ENCODE assay signal across 9 cellular contexts in genomic region chr12:52867636-52868035, GRCh38. TPM values are rescaled to one million over a fixed set of nuclear protein-coding genes. Genes with fewer than 3 reads are reported as not detected.
DNase-seq lines count a peak whose midpoint lies in the region; ATAC-seq and TF ChIP-seq lines count a peak whose summit lies in the region.
"Had no signal": no experiment of that assay in that cellular context is flagged by ENCODE, and none has a peak within 500 bp of the region (broad histone marks: within the 10 kb centered on the region; RNA-seq: fewer than 3 reads in every experiment).

No MANE protein-coding gene starts in this region.

- H3K27me3 Mint-ChIP-seq in activated CD4-positive, alpha-beta T cell treated with anti-CD3 and anti-CD28 coated beads for 36 hours = no peaks in the 10 kb centered on the region

- peaks cover 12% of the 10 kb centered on the region for H3K4me1 Mint-ChIP-seq in activated CD4-positive, alpha-beta T cell treated with anti-CD3 and anti-CD28 coated beads for 36 hours

- no peak overlapping the region for H3K4me3 Mint-ChIP-seq in activated CD4-positive, alpha-beta T cell treated with anti-CD3 and anti-CD28 coated beads for 36 hours

- no peaks in the 10 kb centered on the region for H3K36me3 ChIP-seq in thyroid gland

- H3K4me3 ChIP-seq in thyroid gland (replicated peaks in 1 of 3) = no peak overlapping the region

- peaks cover 6 to 31% of the 10 kb centered on the region in 2 donors for H3K4me1 ChIP-seq in thyroid gland

- H3K27ac ChIP-seq in thyroid gland = peak overlapping the region in 1 of 3 donors; percentile 17

- peak in 1 of 2 donors; percentile 7 for TF ChIP-seq POLR2A in thyroid gland (IDR thresholded peaks at IDR 0.05)

- no peaks in the 10 kb centered on the region for H3K9me3 ChIP-seq in thyroid gland

- WGBS in thyroid gland, 2 donors = 22 to 30% methylated on average over 8 to 9 of the region's 9 CpGs

- peak; percentile 33 for ATAC-seq in activated CD4-positive, alpha-beta T cell treated with anti-CD3 and anti-CD28 coated beads for 36 hours
- ATAC-seq in left lobe of liver = peak; percentile 34
- no peak for ATAC-seq in HG03095 (IDR thresholded peaks at IDR 0.05; ENCODE audit: unreplicated experiment)

- no peak for TF ChIP-seq CTCF in thyroid gland (IDR thresholded peaks at IDR 0.05)

- no peaks in the 10 kb centered on the region for H3K27me3 ChIP-seq in thyroid gland

- CTCF ChIA-PET in activated CD4-positive, alpha-beta T cell treated with anti-CD3 and anti-CD28 coated beads for 36 hours (lab: Charles Lee) = interaction anchor here (0.6 to 2.8 kb wide), 5 partner anchors 10 to 492 kb away, joined by 3 to 17 read pairs (median 4); no protein-coding TSS in a partner anchor

- H3K9me3 Mint-ChIP-seq in activated CD4-positive, alpha-beta T cell treated with anti-CD3 and anti-CD28 coated beads for 36 hours (ENCODE audit: low read depth) = no peaks in the 10 kb centered on the region

- POLR2A ChIA-PET in activated CD4-positive, alpha-beta T cell treated with anti-CD3 and anti-CD28 coated beads for 36 hours (lab: Charles Lee) = no interaction called here

- no peaks in the 10 kb centered on the region for H3K36me3 Mint-ChIP-seq in activated CD4-positive, alpha-beta T cell treated with anti-CD3 and anti-CD28 coated beads for 36 hours (ENCODE audit: low read depth)

- DNase-seq in activated CD4-positive, alpha-beta T cell treated with anti-CD3 and anti-CD28 coated beads for 36 hours = peak; percentile 51
- no peak for DNase-seq in activated CD4-positive, alpha-beta T cell treated with anti-CD3 and anti-CD28 coated beads for 1 hour
- peak; percentile 48 for DNase-seq in activated T-cell treated with anti-CD3 and anti-CD28 coated beads, Interleukin-2, amount 50 U/mL, for 1 hour
- no peak for DNase-seq in left lobe of liver (ENCODE audit: low spot score)
- peak; percentile 66 to 83 for DNase-seq in thyroid gland
- DNase-seq in DMS 273 (lab: John Stamatoyannopoulos, UW; ENCODE audit: unreplicated experiment) = no peak
- no peak for DNase-seq in NK-92 treated with Interleukin-12 subunit alpha and Interleukin-12 subunit beta, amount 100 ng/mL, for 24 hours (lab: John Stamatoyannopoulos, UW)
- DNase-seq: effector memory CD4-positive, alpha-beta T cell had no signal

- no peak overlapping the region for H3K27ac Mint-ChIP-seq in activated CD4-positive, alpha-beta T cell treated with anti-CD3 and anti-CD28 coated beads for 36 hours

- intact Hi-C loops in activated CD4-positive, alpha-beta T cell treated with anti-CD3 and anti-CD28 coated beads for 36 hours (cut with DNase I, micrococcal nuclease) = no loop called here
- intact Hi-C loops in thyroid gland (cut with DNase I) = loop anchor here (5.0 kb wide), 1 partner anchor 285 kb away; no protein-coding TSS in a partner anchor

RNA-seq across cellular contexts. Expression of gene KRT78, which starts 18.8 kb away (rescaled TPM):
- not detected for total RNA-seq in activated CD4-positive, alpha-beta T cell treated with anti-CD3 and anti-CD28 coated beads for 36 hours
- total RNA-seq in left lobe of liver = not detected
- total RNA-seq in thyroid gland = under 1 TPM in 1 of 4 donors, not detected in 3; 0.40 TPM

RNA-seq across cellular contexts. Expression of gene KRT79, which starts 33.5 kb away (rescaled TPM):
- under 1 TPM; 0.09 to 0.16 TPM for total RNA-seq in activated CD4-positive, alpha-beta T cell treated with anti-CD3 and anti-CD28 coated beads for 36 hours
- total RNA-seq in left lobe of liver = not detected
- total RNA-seq in thyroid gland = not detected

RNA-seq across cellular contexts. Expression of gene KRT8, which starts 37.2 kb away (rescaled TPM):
- total RNA-seq in activated CD4-positive, alpha-beta T cell treated with anti-CD3 and anti-CD28 coated beads for 36 hours = 1 to 10 TPM in 1 of 2 experiments, under 1 TPM in 1; 0.56 to 1.1 TPM
- total RNA-seq in left lobe of liver = 235 TPM
- total RNA-seq in thyroid gland = 1,000 to 10,000 TPM in 1 of 4 donors, 100 to 1,000 TPM in 3; 364 to 1,037 (median 698) TPM

RNA-seq across cellular contexts. Expression of gene KRT4, which starts 53.7 kb away (rescaled TPM):
- not detected for total RNA-seq in activated CD4-positive, alpha-beta T cell treated with anti-CD3 and anti-CD28 coated beads for 36 hours
- not detected for total RNA-seq in left lobe of liver
- total RNA-seq in thyroid gland = under 1 TPM in 1 of 4 donors, not detected in 3; 0.29 TPM

Comparison
In these comparisons a context has a peak if more than half of its experiments do, and no peak if none do; other contexts are left out.
1. DNase-seq: peak in activated CD4-positive, alpha-beta T cell treated with anti-CD3 and anti-CD28 coated beads for 36 hours (single experiment), activated T-cell treated with anti-CD3 and anti-CD28 coated beads, Interleukin-2, amount 50 U/mL, for 1 hour (single experiment) and thyroid gland (2 of 2); none in activated CD4-positive, alpha-beta T cell treated with anti-CD3 and anti-CD28 coated beads for 1 hour (single experiment), left lobe of liver (single experiment), DMS 273 (single experiment) and NK-92 treated with Interleukin-12 subunit alpha and Interleukin-12 subunit beta, amount 100 ng/mL, for 24 hours (single experiment).
2. RNA of gene KRT8, which starts 37.2 kb away (total RNA-seq): 364 to 1,037 TPM in thyroid gland and 235 TPM in left lobe of liver (single experiment); 0.56 to 1.1 TPM in activated CD4-positive, alpha-beta T cell treated with anti-CD3 and anti-CD28 coated beads for 36 hours; every median in the first group is over 100 times any median in the second.